In the genomic region with DNA sequence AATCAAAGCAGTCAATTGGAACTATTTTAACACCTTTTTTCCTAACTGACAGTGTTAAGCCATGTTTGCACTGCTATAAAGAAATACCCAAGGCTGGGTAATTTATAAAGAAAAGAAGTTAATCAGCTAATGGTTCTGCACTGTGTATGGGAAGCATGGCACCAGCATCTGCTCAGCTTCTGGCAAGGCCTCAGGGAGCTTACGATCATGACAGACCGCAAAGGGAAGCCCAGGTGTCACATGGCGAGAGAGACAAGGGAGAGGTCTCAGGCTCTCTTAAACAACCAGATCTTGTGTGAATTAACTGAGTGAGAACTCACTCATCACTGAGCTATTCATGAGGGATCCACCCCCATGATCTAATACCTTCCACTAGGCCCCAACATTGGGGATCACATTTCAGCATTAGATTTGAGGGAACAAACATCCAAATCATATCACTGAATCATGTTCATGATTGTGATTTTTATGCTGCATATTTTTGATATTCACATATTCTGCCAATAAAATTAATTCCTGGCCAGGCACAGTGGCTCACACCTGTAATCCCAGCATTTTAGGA, we compare ENCODE assay signal across 1 cellular context.
TF ChIP-seq lines count a peak whose summit lies in the region.

No MANE protein-coding gene starts in this region.

TF ChIP-seq in IMR-90, 13 proteins besides CTCF, POLR2A, EP300 and RAD21 (continued from another document):
- TF ChIP-seq CEBPB (IDR thresholded peaks at IDR 0.05; ENCODE audit: low read depth, low read length) (no peak), MAFK (IDR thresholded peaks at IDR 0.05; ENCODE audit: low read depth, low read length) (no peak), MAZ (IDR thresholded peaks at IDR 0.05; ENCODE audit: borderline replicate concordance, low read depth, low read length) (no peak), NFE2L2 (IDR thresholded peaks at IDR 0.05; ENCODE audit: low read depth, low read length) (no peak), RFX5 (IDR thresholded peaks at IDR 0.05; ENCODE audit: low read depth, low read length) (no peak), SMC3 (IDR thresholded peaks at IDR 0.05; ENCODE audit: low read depth, low read length) (no peak)
- TF ChIP-seq, protein P1, sequence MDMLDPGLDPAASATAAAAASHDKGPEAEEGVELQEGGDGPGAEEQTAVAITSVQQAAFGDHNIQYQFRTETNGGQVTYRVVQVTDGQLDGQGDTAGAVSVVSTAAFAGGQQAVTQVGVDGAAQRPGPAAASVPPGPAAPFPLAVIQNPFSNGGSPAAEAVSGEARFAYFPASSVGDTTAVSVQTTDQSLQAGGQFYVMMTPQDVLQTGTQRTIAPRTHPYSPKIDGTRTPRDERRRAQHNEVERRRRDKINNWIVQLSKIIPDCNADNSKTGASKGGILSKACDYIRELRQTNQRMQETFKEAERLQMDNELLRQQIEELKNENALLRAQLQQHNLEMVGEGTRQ (IDR thresholded peaks at IDR 0.05; ENCODE audit: low read depth, low read length), result no peak
